Comparison of ENCODE assay signal across 8 cellular contexts in the genomic region with DNA sequence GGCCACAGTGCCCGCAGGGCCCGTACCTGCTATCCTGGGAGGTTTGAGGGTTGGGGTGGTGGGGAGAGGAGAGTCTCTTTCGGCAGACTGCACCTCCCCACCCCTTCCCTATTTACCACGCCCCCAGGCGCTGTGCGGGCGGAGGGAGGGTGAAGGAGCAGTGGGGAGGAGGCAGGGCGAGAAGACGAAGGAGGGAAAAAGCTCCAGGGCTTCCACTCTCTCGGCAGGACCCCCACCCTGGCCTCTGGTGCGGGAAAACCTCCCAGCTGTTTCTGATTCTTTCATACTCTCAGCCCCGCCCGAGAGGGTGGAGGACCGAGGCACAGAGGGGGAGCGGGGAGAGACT. TPM values are rescaled to one million over a fixed set of nuclear protein-coding genes. Genes with fewer than 3 reads are reported as not detected.
A peak's percentile ranks its signal among the peaks of the same experiment; 100 is the strongest.
DNase-seq lines count a peak whose midpoint lies in the region; ATAC-seq and TF ChIP-seq lines count a peak whose summit lies in the region.

No MANE protein-coding gene starts in this region.

- POLR2A ChIA-PET in A673 (lab: Charles Lee; ENCODE audit: low non-redundant PET) (no interaction called here), HEK293T (lab: Yijun Ruan, JAX) (interaction anchor here (1.1 to 1.2 kb wide), 3 partner anchors 23 to 374 kb away, joined by 3 to 4 read pairs (median 3); partner anchors contain the start of gene CTTNBP2NL)

- ATAC-seq in activated T-helper 17 cell treated with anti-CD3 and anti-CD28 coated beads, Interleukin-2, amount 50 U/mL, for 72 hours (replicated peaks), result peak; percentile 34
- no peak for ATAC-seq in HG03135 (IDR thresholded peaks at IDR 0.05; ENCODE audit: unreplicated experiment)

- H3K36me3 Mint-ChIP-seq in activated T-helper 17 cell treated with anti-CD3 and anti-CD28 coated beads, Interleukin-2, amount 50 U/mL, for 72 hours (ENCODE audit: low read depth), result no peaks in the 10 kb centered on the region

- H3K9me3 ChIP-seq in A673 (ENCODE audit: low read depth, low read length, poor library complexity, severe bottlenecking), result no peaks in the 10 kb centered on the region

- no peak for TF ChIP-seq CTCF in A673 (conservative IDR thresholded peaks at IDR 0.05; ENCODE audit: low read depth, low read length)

- H3K4me3 Mint-ChIP-seq in activated T-helper 17 cell treated with anti-CD3 and anti-CD28 coated beads, Interleukin-2, amount 50 U/mL, for 72 hours, result peak overlapping the region; percentile 68

- peaks cover 19% of the 10 kb centered on the region for H3K27me3 ChIP-seq in A673 (replicated peaks; ENCODE audit: insufficient read depth, low read depth, low read length, poor library complexity)

- BruUV-seq in A673 (replicated peaks; lab: Mats Ljungman, UMichigan), result no TSS peak

- peak overlapping the region; percentile 50 for H3K4me3 ChIP-seq in A673 (ENCODE audit: low read depth, low read length, poor library complexity, severe bottlenecking)
- H3K4me3 ChIP-seq in iPS-11a (ENCODE audit: low read depth, low read length), result peak overlapping the region; percentile 56

- intact Hi-C loops in A673 (cut with micrococcal nuclease; ENCODE audit: unreplicated experiment), result no loop called here

- CTCF ChIA-PET in A673 (lab: Charles Lee), result interaction anchor here (0.6 kb wide), 1 partner anchor 197 kb away, joined by 7 read pairs; no protein-coding TSS in a partner anchor
- CTCF ChIA-PET in HEK293T (lab: Yijun Ruan, JAX), result no interaction called here

- DNase-seq in A673 (ENCODE audit: low spot score) (peak; percentile 54), HEK293T (ENCODE audit: extremely low spot score) (peak; percentile 65), NCI-H510A (lab: John Stamatoyannopoulos, UW) (no peak), HUDEP-2 (lab: John Stamatoyannopoulos, UW; ENCODE audit: unreplicated experiment in 76 of 76) (no peak)
- peak; percentile 21 for DNase-seq in stimulated activated CD4-positive, alpha-beta T cell treated with anti-CD3 and anti-CD28 coated beads, Interleukin-4, amount 100 ng/mL, for 24 hours

- H3K9me3 Mint-ChIP-seq in activated T-helper 17 cell treated with anti-CD3 and anti-CD28 coated beads, Interleukin-2, amount 50 U/mL, for 72 hours, result no peaks in the 10 kb centered on the region

- H3K27me3 Mint-ChIP-seq in activated T-helper 17 cell treated with anti-CD3 and anti-CD28 coated beads, Interleukin-2, amount 50 U/mL, for 72 hours, result peaks cover 13% of the 10 kb centered on the region

- no peak overlapping the region for H3K27ac Mint-ChIP-seq in activated T-helper 17 cell treated with anti-CD3 and anti-CD28 coated beads, Interleukin-2, amount 50 U/mL, for 72 hours

- H3K4me1 ChIP-seq in A673 (ENCODE audit: insufficient read depth, low read length, poor library complexity, severe bottlenecking), result peaks cover 10% of the 10 kb centered on the region

- H3K4me1 Mint-ChIP-seq in activated T-helper 17 cell treated with anti-CD3 and anti-CD28 coated beads, Interleukin-2, amount 50 U/mL, for 72 hours, result no peaks in the 10 kb centered on the region

- H3K27ac ChIP-seq in A673 (ENCODE audit: low read depth, low read length, poor library complexity, severe bottlenecking), result no peak overlapping the region

- no peaks in the 10 kb centered on the region for H3K36me3 ChIP-seq in A673 (ENCODE audit: insufficient read depth, low read length, poor library complexity, severe bottlenecking)

TF ChIP-seq in HEK293T, 16 proteins besides CTCF, POLR2A, EP300 and RAD21:
- no peak for TF ChIP-seq BHLHE40 (IDR thresholded peaks at IDR 0.05; ENCODE audit: borderline replicate concordance)

RNA-seq across cellular contexts. Expression of gene WNT2B, which starts 0.9 kb away (rescaled TPM):
- total RNA-seq in A673 (2021), result 0.32 and 0.52 TPM in 2 replicates
- total RNA-seq in activated T-helper 17 cell treated with anti-CD3 and anti-CD28 coated beads, Interleukin-2, amount 50 U/mL, for 72 hours, result under 1 TPM; 0.32 to 0.48 TPM

Comparison
In these comparisons a context has a peak if more than half of its experiments do, and no peak if none do; other contexts are left out.
1. DNase-seq: peak in A673 (single experiment), HEK293T (single experiment) and stimulated activated CD4-positive, alpha-beta T cell treated with anti-CD3 and anti-CD28 coated beads, Interleukin-4, amount 100 ng/mL, for 24 hours (single experiment); none in NCI-H510A (single experiment) and HUDEP-2 (0 of 76).